1 cellular context compared by ENCODE assay signal in the genomic region with DNA sequence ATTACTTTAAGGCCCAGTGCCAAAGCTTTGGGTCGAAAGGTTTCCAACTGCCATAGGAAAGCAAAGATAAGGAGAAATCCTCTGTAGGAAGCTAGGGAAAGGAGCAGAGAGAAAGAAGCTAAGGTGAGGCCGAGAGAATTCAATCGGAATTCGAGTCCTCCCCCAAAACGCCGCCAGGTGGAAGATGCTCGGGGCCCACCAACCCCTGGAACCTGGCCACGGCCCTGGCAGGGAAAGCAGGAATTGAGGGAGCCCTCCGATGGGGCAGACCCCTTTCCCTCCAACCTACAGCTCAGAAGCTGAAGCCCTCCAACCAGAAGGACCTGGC.
TF ChIP-seq lines count a peak whose summit lies in the region.

No MANE protein-coding gene starts in this region.

TF ChIP-seq in GM12878, 131 proteins besides CTCF, POLR2A, EP300 and RAD21 (continued from another document):
- TF ChIP-seq, protein P1, sequence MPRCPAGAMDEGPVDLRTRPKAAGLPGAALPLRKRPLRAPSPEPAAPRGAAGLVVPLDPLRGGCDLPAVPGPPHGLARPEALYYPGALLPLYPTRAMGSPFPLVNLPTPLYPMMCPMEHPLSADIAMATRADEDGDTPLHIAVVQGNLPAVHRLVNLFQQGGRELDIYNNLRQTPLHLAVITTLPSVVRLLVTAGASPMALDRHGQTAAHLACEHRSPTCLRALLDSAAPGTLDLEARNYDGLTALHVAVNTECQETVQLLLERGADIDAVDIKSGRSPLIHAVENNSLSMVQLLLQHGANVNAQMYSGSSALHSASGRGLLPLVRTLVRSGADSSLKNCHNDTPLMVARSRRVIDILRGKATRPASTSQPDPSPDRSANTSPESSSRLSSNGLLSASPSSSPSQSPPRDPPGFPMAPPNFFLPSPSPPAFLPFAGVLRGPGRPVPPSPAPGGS (IDR thresholded peaks at IDR 0.05; ENCODE audit: borderline replicate concordance, insufficient read depth, low read depth, low read length, poor library complexity, severe bottlenecking): no peak
